15 cellular contexts compared by ENCODE assay signal in genomic region chr3:171189394-171189793, GRCh38.
DNase-seq lines count a peak whose midpoint lies in the region; ATAC-seq and TF ChIP-seq lines count a peak whose summit lies in the region.
"Had no signal": no experiment of that assay in that cellular context is flagged by ENCODE, and none has a peak within 500 bp of the region (broad histone marks: within the 10 kb centered on the region; RNA-seq: fewer than 3 reads in every experiment).

No MANE protein-coding gene starts in this region.

- no peak for DNase-seq in activated naive CD4-positive, alpha-beta T cell treated with anti-CD3 and anti-CD28 coated beads, Interleukin-2, amount 10 ng/mL, durations not matched to agents 7 days and 5 days
- DNase-seq in stimulated activated effector memory CD8-positive, alpha-beta T cell treated with anti-CD3 and anti-CD28 coated beads, Interleukin-12 subunit alpha, Interleukin-12 subunit beta, amount 100 ng/mL, for 72 hours (ENCODE audit: low spot score in 2 of 2), result no peak
- DNase-seq in CD8-positive, alpha-beta T cell, result no peak
- DNase-seq in NOMO-1 treated with DMSO at 0.1 percent for 48 hours (lab: John Stamatoyannopoulos, UW; ENCODE audit: unreplicated experiment) (no peak), SJCRH30 (no peak)
- DNase-seq: activated CD4-positive, alpha-beta T cell treated with anti-CD3 and anti-CD28 coated beads, Interleukin-2, amount 50 U/mL, for 4 hours; colonic mucosa; NCI-H1436 treated with DMSO at 0.1 percent for 48 hours; RPMI8226; uterus had no signal

- H3K4me1 ChIP-seq in CD8-positive, alpha-beta T cell (ENCODE audit: insufficient read depth, low read length), result no peaks in the 10 kb centered on the region
- peaks cover 16% of the 10 kb centered on the region for H3K4me1 ChIP-seq in SJCRH30
- H3K4me1 ChIP-seq: colonic mucosa, uterus had no signal

- no peak for TF ChIP-seq CTCF in CD8-positive, alpha-beta T cell (IDR thresholded peaks at IDR 0.05)

- no peak overlapping the region for H3K4me3 Mint-ChIP-seq in activated naive CD4-positive, alpha-beta T cell treated with anti-CD3 and anti-CD28 coated beads, Interleukin-2, amount 50 U/mL, for 24 hours
- no peak overlapping the region for H3K4me3 Mint-ChIP-seq in activated naive CD4-positive, alpha-beta T cell treated with anti-CD3 and anti-CD28 coated beads, Interleukin-2, amount 10 ng/mL, durations not matched to agents 7 days and 5 days
- peak overlapping the region; percentile 22 for H3K4me3 Mint-ChIP-seq in stimulated activated effector memory CD8-positive, alpha-beta T cell treated with anti-CD3 and anti-CD28 coated beads, Interleukin-12 subunit alpha, Interleukin-12 subunit beta, amount 100 ng/mL, for 72 hours
- H3K4me3 Mint-ChIP-seq in CD8-positive, alpha-beta T cell, result no peak overlapping the region

- no peaks in the 10 kb centered on the region for H3K9me3 Mint-ChIP-seq in activated naive CD4-positive, alpha-beta T cell treated with anti-CD3 and anti-CD28 coated beads, Interleukin-2, amount 50 U/mL, for 24 hours
- H3K9me3 Mint-ChIP-seq in activated naive CD4-positive, alpha-beta T cell treated with anti-CD3 and anti-CD28 coated beads, Interleukin-2, amount 10 ng/mL, durations not matched to agents 7 days and 5 days, result no peaks in the 10 kb centered on the region
- H3K9me3 Mint-ChIP-seq in stimulated activated effector memory CD8-positive, alpha-beta T cell treated with anti-CD3 and anti-CD28 coated beads, Interleukin-12 subunit alpha, Interleukin-12 subunit beta, amount 100 ng/mL, for 72 hours, result no peaks in the 10 kb centered on the region
- no peaks in the 10 kb centered on the region for H3K9me3 Mint-ChIP-seq in CD8-positive, alpha-beta T cell

- H3K4me3 ChIP-seq in CD8-positive, alpha-beta T cell (ENCODE audit: low read depth, low read length), result no peak overlapping the region
- no peak overlapping the region for H3K4me3 ChIP-seq in SJCRH30
- H3K4me3 ChIP-seq: colonic mucosa, esophagus muscularis mucosa, uterus had no signal

- no peak overlapping the region for H3K27ac ChIP-seq in CD8-positive, alpha-beta T cell (ENCODE audit: low read depth, low read length)
- no peak overlapping the region for H3K27ac ChIP-seq in SJCRH30
- H3K27ac ChIP-seq: colonic mucosa, esophagus muscularis mucosa, KMS-11, uterus had no signal

- no peaks in the 10 kb centered on the region for H3K27me3 ChIP-seq in CD8-positive, alpha-beta T cell (ENCODE audit: insufficient read depth, low read length)
- no peaks in the 10 kb centered on the region for H3K27me3 ChIP-seq in SJCRH30
- H3K27me3 ChIP-seq: colonic mucosa, esophagus muscularis mucosa, uterus had no signal

- no peaks in the 10 kb centered on the region for H3K27me3 Mint-ChIP-seq in activated naive CD4-positive, alpha-beta T cell treated with anti-CD3 and anti-CD28 coated beads, Interleukin-2, amount 50 U/mL, for 24 hours
- H3K27me3 Mint-ChIP-seq in activated naive CD4-positive, alpha-beta T cell treated with anti-CD3 and anti-CD28 coated beads, Interleukin-2, amount 10 ng/mL, durations not matched to agents 7 days and 5 days, result no peaks in the 10 kb centered on the region
- H3K27me3 Mint-ChIP-seq in CD8-positive, alpha-beta T cell (ENCODE audit: low read depth), result no peaks in the 10 kb centered on the region

- peak overlapping the region; percentile 36 for H3K27ac Mint-ChIP-seq in activated naive CD4-positive, alpha-beta T cell treated with anti-CD3 and anti-CD28 coated beads, Interleukin-2, amount 50 U/mL, for 24 hours
- no peak overlapping the region for H3K27ac Mint-ChIP-seq in activated naive CD4-positive, alpha-beta T cell treated with anti-CD3 and anti-CD28 coated beads, Interleukin-2, amount 10 ng/mL, durations not matched to agents 7 days and 5 days
- H3K27ac Mint-ChIP-seq in stimulated activated effector memory CD8-positive, alpha-beta T cell treated with anti-CD3 and anti-CD28 coated beads, Interleukin-12 subunit alpha, Interleukin-12 subunit beta, amount 100 ng/mL, for 72 hours, result peak overlapping the region; percentile 63
- H3K27ac Mint-ChIP-seq in CD8-positive, alpha-beta T cell, result no peak overlapping the region

- ATAC-seq in GM21360 (IDR thresholded peaks at IDR 0.05; ENCODE audit: unreplicated experiment), result peak; percentile 70
- peak; percentile 52 for ATAC-seq in HG03045 (IDR thresholded peaks at IDR 0.05; ENCODE audit: unreplicated experiment)
- ATAC-seq in stimulated activated effector memory CD8-positive, alpha-beta T cell treated with anti-CD3 and anti-CD28 coated beads, Interleukin-12 subunit alpha, Interleukin-12 subunit beta, amount 100 ng/mL, for 72 hours, result peak; percentile 96
- no peak for ATAC-seq in CD8-positive, alpha-beta T cell

- H3K9me3 ChIP-seq in CD8-positive, alpha-beta T cell (ENCODE audit: low read length), result no peaks in the 10 kb centered on the region
- no peaks in the 10 kb centered on the region for H3K9me3 ChIP-seq in SJCRH30 (replicated peaks)
- H3K9me3 ChIP-seq: colonic mucosa, esophagus muscularis mucosa, uterus had no signal

- peaks cover 37% of the 10 kb centered on the region for H3K4me1 Mint-ChIP-seq in activated naive CD4-positive, alpha-beta T cell treated with anti-CD3 and anti-CD28 coated beads, Interleukin-2, amount 50 U/mL, for 24 hours
- H3K4me1 Mint-ChIP-seq in activated naive CD4-positive, alpha-beta T cell treated with anti-CD3 and anti-CD28 coated beads, Interleukin-2, amount 10 ng/mL, durations not matched to agents 7 days and 5 days, result peaks cover 29% of the 10 kb centered on the region
- H3K4me1 Mint-ChIP-seq in stimulated activated effector memory CD8-positive, alpha-beta T cell treated with anti-CD3 and anti-CD28 coated beads, Interleukin-12 subunit alpha, Interleukin-12 subunit beta, amount 100 ng/mL, for 72 hours, result peaks cover 28% of the 10 kb centered on the region
- H3K4me1 Mint-ChIP-seq in CD8-positive, alpha-beta T cell (ENCODE audit: low read depth), result peaks cover 10% of the 10 kb centered on the region

- POLR2A ChIA-PET in CD8-positive, alpha-beta T cell (lab: Charles Lee), result interaction anchor here (1.3 kb wide), 1 partner anchor 271 kb away, joined by 3 read pairs; the partner anchor contains the start of gene TNIK

- CTCF ChIA-PET in activated naive CD4-positive, alpha-beta T cell treated with anti-CD3 and anti-CD28 coated beads, Interleukin-2, amount 10 ng/mL, durations not matched to agents 7 days and 5 days (lab: Charles Lee), result interaction anchor here (0.6 to 1.3 kb wide), 5 partner anchors 64 to 376 kb away, joined by 3 to 4 read pairs (median 3); partner anchors contain the start of gene TNIK
- CTCF ChIA-PET in CD8-positive, alpha-beta T cell (lab: Charles Lee), result interaction anchor here (0.6 to 2.4 kb wide), 9 partner anchors 13 to 377 kb away, joined by 3 to 32 read pairs (median 3); no protein-coding TSS in a partner anchor

- peaks cover 4% of the 10 kb centered on the region for H3K36me3 ChIP-seq in CD8-positive, alpha-beta T cell (ENCODE audit: insufficient read depth, low read length)
- no peaks in the 10 kb centered on the region for H3K36me3 ChIP-seq in SJCRH30
- H3K36me3 ChIP-seq: colonic mucosa, esophagus muscularis mucosa, uterus had no signal

- H3K36me3 Mint-ChIP-seq in activated naive CD4-positive, alpha-beta T cell treated with anti-CD3 and anti-CD28 coated beads, Interleukin-2, amount 50 U/mL, for 24 hours, result peaks cover 21% of the 10 kb centered on the region
- H3K36me3 Mint-ChIP-seq in activated naive CD4-positive, alpha-beta T cell treated with anti-CD3 and anti-CD28 coated beads, Interleukin-2, amount 10 ng/mL, durations not matched to agents 7 days and 5 days, result peaks cover 56% of the 10 kb centered on the region
- H3K36me3 Mint-ChIP-seq in stimulated activated effector memory CD8-positive, alpha-beta T cell treated with anti-CD3 and anti-CD28 coated beads, Interleukin-12 subunit alpha, Interleukin-12 subunit beta, amount 100 ng/mL, for 72 hours, result peaks cover 25% of the 10 kb centered on the region
- H3K36me3 Mint-ChIP-seq in CD8-positive, alpha-beta T cell, result peaks cover 63% of the 10 kb centered on the region

- intact Hi-C loops in CD8-positive, alpha-beta T cell (cut with DNase I, micrococcal nuclease), result no loop called here

Comparison
In these comparisons a context has a peak if more than half of its experiments do, and no peak if none do; other contexts are left out.
1. H3K27ac Mint-ChIP-seq: peak in activated naive CD4-positive, alpha-beta T cell treated with anti-CD3 and anti-CD28 coated beads, Interleukin-2, amount 50 U/mL, for 24 hours (single experiment) and stimulated activated effector memory CD8-positive, alpha-beta T cell treated with anti-CD3 and anti-CD28 coated beads, Interleukin-12 subunit alpha, Interleukin-12 subunit beta, amount 100 ng/mL, for 72 hours (single experiment); none in activated naive CD4-positive, alpha-beta T cell treated with anti-CD3 and anti-CD28 coated beads, Interleukin-2, amount 10 ng/mL, durations not matched to agents 7 days and 5 days (single experiment) and CD8-positive, alpha-beta T cell (single experiment).